12 cellular contexts compared by ENCODE assay signal in genomic region chr3:32531010-32531647, GRCh38. TPM values are rescaled to one million over a fixed set of nuclear protein-coding genes. Genes with fewer than 3 reads are reported as not detected.
A peak's percentile ranks its signal among the peaks of the same experiment; 100 is the strongest.
DNase-seq lines count a peak whose midpoint lies in the region; ATAC-seq, FAIRE-seq and TF ChIP-seq lines count a peak whose summit lies in the region.
"Had no signal": no experiment of that assay in that cellular context is flagged by ENCODE, and none has a peak within 500 bp of the region (broad histone marks: within the 10 kb centered on the region; RNA-seq: fewer than 3 reads in every experiment).

No MANE protein-coding gene starts in this region.

- no TSS peak for BruUV-seq in GM12878 (replicated peaks; lab: Mats Ljungman, UMichigan)

- RAD21 ChIA-PET in GM12878 (lab: Charles Lee; ENCODE audit: unreplicated experiment) = no interaction called here

- DNase-seq in activated naive CD4-positive, alpha-beta T cell treated with anti-CD3 and anti-CD28 coated beads, Interleukin-2, amount 50 U/mL, for 72 hours (ENCODE audit: low spot score in 2 of 2) = no peak
- no peak for DNase-seq in activated naive CD4-positive, alpha-beta T cell treated with Interleukin-2 at 50 U/mL for 16 hours
- DNase-seq in GM12878 (ENCODE audit: low read depth, low spot score) (no peak), left lobe of liver (ENCODE audit: low spot score) (no peak), anterior cingulate cortex (lab: John Stamatoyannopoulos, UW) (no peak)
- DNase-seq in stimulated activated naive CD8-positive, alpha-beta T cell treated with anti-CD3 and anti-CD28 coated beads, Interleukin-15, Interleukin-2, amounts not matched to agents 100 U/mL and 50 U/mL, for 24 hours = no peak
- no peak for DNase-seq in stimulated activated CD4-positive, alpha-beta T cell treated with anti-CD3 and anti-CD28 coated beads, Interleukin-2, amount 100 ng/mL, for 24 hours
- DNase-seq: brain microvascular endothelial cell, left cardiac atrium, NCI-H510A, nucleus accumbens had no signal

- no peak for TF ChIP-seq RAD21 in GM12878 (IDR thresholded peaks at IDR 0.05; ENCODE audit: insufficient read depth, low read depth, low read length)

- H3K9me3 Mint-ChIP-seq in activated naive CD4-positive, alpha-beta T cell treated with anti-CD3 and anti-CD28 coated beads, Interleukin-2, amount 50 U/mL, for 72 hours = no peaks in the 10 kb centered on the region

- H3K4me1 ChIP-seq in GM12878 (ENCODE audit: control insufficient read depth, insufficient read depth, low read length) = no peaks in the 10 kb centered on the region

- TF ChIP-seq POLR2A in GM12878 (IDR thresholded peaks at IDR 0.05; ENCODE audit: low read depth, low read length) = no peak

- no peaks in the 10 kb centered on the region for H4K20me1 ChIP-seq in GM12878 (ENCODE audit: control insufficient read depth, insufficient read depth)

- CTCF ChIA-PET in GM12878 (lab: Yijun Ruan, JAX) = interaction anchor here (0.5 to 1.2 kb wide), 2 partner anchors 21 to 960 kb away, joined by 4 to 5 read pairs; no protein-coding TSS in a partner anchor

- no peaks in the 10 kb centered on the region for H3K27me3 ChIP-seq in GM12878 (replicated peaks in 1 of 2; ENCODE audit: control insufficient read depth in 2 of 2, insufficient read depth in 2 of 2, low read length in 1 of 2)
- H3K27me3 ChIP-seq: brain microvascular endothelial cell had no signal

- peaks cover 0 to 5% of the 10 kb centered on the region in 2 donors for H3K36me3 Mint-ChIP-seq in activated naive CD4-positive, alpha-beta T cell treated with anti-CD3 and anti-CD28 coated beads, Interleukin-2, amount 50 U/mL, for 72 hours

- no peak overlapping the region for H3K9ac ChIP-seq in GM12878 (ENCODE audit: control insufficient read depth, insufficient read depth, low read length)

- H3K9me3 ChIP-seq in GM12878 (replicated peaks; ENCODE audit: control insufficient read depth, insufficient read depth, low read length) = no peaks in the 10 kb centered on the region

- H3K4me2 ChIP-seq in GM12878 (ENCODE audit: control insufficient read depth, insufficient read depth) = no peak overlapping the region

- H3K36me3 ChIP-seq in GM12878 (ENCODE audit: control insufficient read depth in 2 of 2, insufficient read depth in 2 of 2, low read length in 1 of 2) = peaks cover 0 to 15% of the 10 kb centered on the region in 2 experiments; a peak in 2 of 4 replicates

- FAIRE-seq in GM12878 (lab: Jason Lieb, UNC) = no peak

- TF ChIP-seq EP300 in GM12878 (IDR thresholded peaks at IDR 0.05; ENCODE audit: borderline replicate concordance in 1 of 2, control insufficient read depth in 1 of 2, low read depth in 2 of 2, low read length in 2 of 2) = no peak

- peak; percentile 83 to 89 for ATAC-seq in activated naive CD4-positive, alpha-beta T cell treated with anti-CD3 and anti-CD28 coated beads, Interleukin-2, amount 50 U/mL, for 72 hours
- peak; percentile 60 for ATAC-seq in HG02642 (IDR thresholded peaks at IDR 0.05; ENCODE audit: poor library complexity, unreplicated experiment)
- peak; percentile 70 for ATAC-seq in GM12878
- peak; percentile 98 for ATAC-seq in stimulated activated naive CD8-positive, alpha-beta T cell treated with anti-CD3 and anti-CD28 coated beads, Interleukin-15, Interleukin-2, amounts not matched to agents 100 U/mL and 50 U/mL, for 24 hours
- no peak for ATAC-seq in left lobe of liver
- ATAC-seq: left cardiac atrium had no signal

- intact Hi-C loops in GM12878 (cut with micrococcal nuclease; ENCODE audit: unreplicated experiment) = no loop called here

- POLR2A ChIA-PET in GM12878 (lab: Charles Lee) = no interaction called here

- in situ Hi-C loops in GM12878 (cut with MboI) = no loop called here

- SMC1A ChIA-PET in GM12878 (lab: Charles Lee; ENCODE audit: uncharacterized antibody, unreplicated experiment) = interaction anchor here (0.9 to 1.8 kb wide), 5 partner anchors 14 to 134 kb away, joined by 3 to 5 read pairs (median 3); no protein-coding TSS in a partner anchor

- no peak for TF ChIP-seq CTCF in GM12878 (IDR thresholded peaks at IDR 0.05 in 2 of 3, conservative IDR thresholded peaks at IDR 0.05 in 1 of 3; ENCODE audit: control insufficient read depth in 2 of 3, extremely low read depth in 1 of 3, insufficient read depth in 1 of 3, low read depth in 3 of 3, low read length in 3 of 3)

- H2AFZ ChIP-seq in GM12878 (ENCODE audit: control insufficient read depth, low read depth, low read length) = no peak overlapping the region

- H3K27ac ChIP-seq in GM12878 (ENCODE audit: control insufficient read depth, insufficient read depth) = no peak overlapping the region
- H3K27ac ChIP-seq: brain microvascular endothelial cell had no signal

- H3K79me2 ChIP-seq in GM12878 (ENCODE audit: control insufficient read depth, insufficient read depth, low read length) = no peaks in the 10 kb centered on the region

- peak overlapping the region; percentile 30 to 66 for H3K27ac Mint-ChIP-seq in activated naive CD4-positive, alpha-beta T cell treated with anti-CD3 and anti-CD28 coated beads, Interleukin-2, amount 50 U/mL, for 72 hours

- H3K4me3 ChIP-seq in GM12878 = no peak overlapping the region

TF ChIP-seq in GM12878, 131 proteins besides CTCF, POLR2A, EP300 and RAD21 (continues in another document):
- TF ChIP-seq BCL3 (IDR thresholded peaks at IDR 0.05; ENCODE audit: borderline replicate concordance, insufficient read depth, low read depth, low read length, poor library complexity, severe bottlenecking) (no peak), PBX3 (IDR thresholded peaks at IDR 0.05; ENCODE audit: insufficient replicate concordance, low read depth, low read length) (no peak)

RNA-seq across cellular contexts. Expression of gene CMTM6, which starts 28.5 kb away (rescaled TPM):
- total RNA-seq in activated naive CD4-positive, alpha-beta T cell treated with anti-CD3 and anti-CD28 coated beads, Interleukin-2, amount 50 U/mL, for 72 hours = 10 to 100 TPM; 38.1 to 72.7 TPM
- total RNA-seq in GM12878 (2013; cell fraction: nucleolus; rRNA removed) = 60.8 and 68.6 TPM in 2 replicates
- total RNA-seq in GM12878 (2014; rRNA removed) (61.8 and 75.1 TPM in 2 replicates), GM12878 (2014; rRNA removed; fragmentation: Illumina TruSeq; extraction: Trizol) (73.5 and 74.7 TPM in 2 replicates), GM12878 (2021) (51.2 and 54.4 TPM in 2 replicates), left lobe of liver (46.5 TPM)
- polyA plus RNA-seq in GM12878 (2011; ENCODE audit: low read depth) = 12.6 TPM
- polyA plus RNA-seq in GM12878 (2011; rRNA removed) (92.6 and 138 TPM in 2 replicates), GM12878 (2014; fragmentation: Illumina TruSeq; extraction: Trizol) (61.0 and 74.5 TPM in 2 replicates), GM12878 (2014; fragmentation: Nextera tagmentation; extraction: Ambion mirVana) (10 to 100 TPM; 27.1 to 39.0 TPM), GM12878 (2014; rRNA removed) (43.9 and 52.4 TPM in 2 replicates), GM12878 (2016; fragmentation: Nextera tagmentation; extraction: Ambion mirVana) (10 to 100 TPM; 92.3 to 97.3 TPM)
- polyA plus RNA-seq in GM12878 (2011; cell fraction: cytosol; rRNA removed) = 32.5 and 34.3 TPM in 2 replicates
- polyA plus RNA-seq in GM12878 (2011; cell fraction: nucleus; rRNA removed) = 15.2 and 17.9 TPM in 2 replicates
- polyA plus RNA-seq in GM12878 (2012) = 19.5 and 21.1 TPM in 2 replicates
- 36.8 and 51.9 TPM in 2 replicates for polyA minus RNA-seq in GM12878 (2011; rRNA and poly(A)+ RNA removed)
- polyA minus RNA-seq in GM12878 (2011; cell fraction: cytosol; rRNA and poly(A)+ RNA removed) = 16.0 and 22.4 TPM in 2 replicates
- polyA minus RNA-seq in GM12878 (2011; cell fraction: nucleus; rRNA and poly(A)+ RNA removed) = 7.6 and 12.7 TPM in 2 replicates

RNA-seq across cellular contexts. Expression of gene DYNC1LI1, which starts 39.5 kb away (rescaled TPM):
- total RNA-seq in activated naive CD4-positive, alpha-beta T cell treated with anti-CD3 and anti-CD28 coated beads, Interleukin-2, amount 50 U/mL, for 72 hours = 10 to 100 TPM; 27.8 to 36.3 TPM
- 41.3 and 43.7 TPM in 2 replicates for total RNA-seq in GM12878 (2013; cell fraction: nucleolus; rRNA removed)
- total RNA-seq in GM12878 (2014; rRNA removed) (26.5 and 30.8 TPM in 2 replicates), GM12878 (2014; rRNA removed; fragmentation: Illumina TruSeq; extraction: Trizol) (34.4 and 36.5 TPM in 2 replicates), GM12878 (2021) (29.7 and 32.0 TPM in 2 replicates), left lobe of liver (10.4 TPM)
- 8.9 TPM for polyA plus RNA-seq in GM12878 (2011; ENCODE audit: low read depth)
- polyA plus RNA-seq in GM12878 (2011; rRNA removed) (51.7 and 83.7 TPM in 2 replicates), GM12878 (2014; fragmentation: Illumina TruSeq; extraction: Trizol) (32.0 and 40.8 TPM in 2 replicates), GM12878 (2014; fragmentation: Nextera tagmentation; extraction: Ambion mirVana) (10 to 100 TPM; 11.5 to 17.0 TPM), GM12878 (2014; rRNA removed) (28.1 and 30.1 TPM in 2 replicates), GM12878 (2016; fragmentation: Nextera tagmentation; extraction: Ambion mirVana) (10 to 100 TPM; 36.8 to 37.6 TPM)
- polyA plus RNA-seq in GM12878 (2011; cell fraction: cytosol; rRNA removed) = 15.4 and 18.0 TPM in 2 replicates
- polyA plus RNA-seq in GM12878 (2011; cell fraction: nucleus; rRNA removed) = 14.5 and 21.8 TPM in 2 replicates
- 15.3 and 19.8 TPM in 2 replicates for polyA plus RNA-seq in GM12878 (2012)
- 20.3 and 21.6 TPM in 2 replicates for polyA minus RNA-seq in GM12878 (2011; rRNA and poly(A)+ RNA removed)
- 9.6 and 12.0 TPM in 2 replicates for polyA minus RNA-seq in GM12878 (2011; cell fraction: cytosol; rRNA and poly(A)+ RNA removed)
- polyA minus RNA-seq in GM12878 (2011; cell fraction: nucleus; rRNA and poly(A)+ RNA removed) = 30.8 and 67.1 TPM in 2 replicates
